ENCODE assay signal across 11 cellular contexts in genomic region chr10:52437205-52437646, GRCh38.
DNase-seq lines count a peak whose midpoint lies in the region; ATAC-seq and TF ChIP-seq lines count a peak whose summit lies in the region.
"Had no signal": no experiment of that assay in that cellular context is flagged by ENCODE, and none has a peak within 500 bp of the region (broad histone marks: within the 10 kb centered on the region; RNA-seq: fewer than 3 reads in every experiment).

No MANE protein-coding gene starts in this region.

- no peak for TF ChIP-seq CTCF in AG10803 (conservative IDR thresholded peaks at IDR 0.05; ENCODE audit: low read length)

- no peaks in the 10 kb centered on the region for H3K9me3 Mint-ChIP-seq in activated CD4-positive, alpha-beta T cell treated with anti-CD3 and anti-CD28 coated beads for 36 hours (ENCODE audit: low read depth)

- no peaks in the 10 kb centered on the region for H3K27me3 Mint-ChIP-seq in activated CD4-positive, alpha-beta T cell treated with anti-CD3 and anti-CD28 coated beads for 36 hours

- H3K27ac Mint-ChIP-seq in activated CD4-positive, alpha-beta T cell treated with anti-CD3 and anti-CD28 coated beads for 36 hours = no peak overlapping the region

- peak; percentile 90 for ATAC-seq in GM19372 (IDR thresholded peaks at IDR 0.05; ENCODE audit: low read depth, unreplicated experiment)
- ATAC-seq in HG02852 (IDR thresholded peaks at IDR 0.05; ENCODE audit: unreplicated experiment) = peak; percentile 75
- peak; percentile 88 for ATAC-seq in HG03575 (IDR thresholded peaks at IDR 0.05; ENCODE audit: extremely low read depth, insufficient number of reproducible peaks, low FRiP score, unreplicated experiment)
- no peak for ATAC-seq in activated CD4-positive, alpha-beta T cell treated with anti-CD3 and anti-CD28 coated beads for 36 hours
- ATAC-seq: A549 had no signal

- intact Hi-C loops in activated CD4-positive, alpha-beta T cell treated with anti-CD3 and anti-CD28 coated beads for 36 hours (cut with DNase I, micrococcal nuclease) = no loop called here

- no peaks in the 10 kb centered on the region for H3K4me1 Mint-ChIP-seq in activated CD4-positive, alpha-beta T cell treated with anti-CD3 and anti-CD28 coated beads for 36 hours

- no peak overlapping the region for H3K4me3 ChIP-seq in AG10803 (ENCODE audit: low read length)
- H3K4me3 ChIP-seq: A549, tibial nerve had no signal

- no peak overlapping the region for H3K4me3 Mint-ChIP-seq in activated CD4-positive, alpha-beta T cell treated with anti-CD3 and anti-CD28 coated beads for 36 hours

- DNase-seq in AG10803 (ENCODE audit: low read depth) (peak; percentile 15), ureter (ENCODE audit: low spot score) (no peak), NCI-H128 (lab: John Stamatoyannopoulos, UW; ENCODE audit: unreplicated experiment) (no peak)
- no peak for DNase-seq in central memory CD4-positive, alpha-beta T cell
- no peak for DNase-seq in activated CD4-positive, alpha-beta T cell treated with anti-CD3 and anti-CD28 coated beads for 36 hours
- DNase-seq: NCI-H2029 had no signal

- no peaks in the 10 kb centered on the region for H3K36me3 Mint-ChIP-seq in activated CD4-positive, alpha-beta T cell treated with anti-CD3 and anti-CD28 coated beads for 36 hours (ENCODE audit: low read depth)

- POLR2A ChIA-PET in activated CD4-positive, alpha-beta T cell treated with anti-CD3 and anti-CD28 coated beads for 36 hours (lab: Charles Lee) = no interaction called here

- CTCF ChIA-PET in activated CD4-positive, alpha-beta T cell treated with anti-CD3 and anti-CD28 coated beads for 36 hours (lab: Charles Lee) = no interaction called here
